ENCODE assay signal across 17 cellular contexts in genomic region chrX:21933077-21933476, GRCh38. TPM values are rescaled to one million over a fixed set of nuclear protein-coding genes. Genes with fewer than 3 reads are reported as not detected.
DNase-seq lines count a peak whose midpoint lies in the region; ATAC-seq, FAIRE-seq and TF ChIP-seq lines count a peak whose summit lies in the region.
"Had no signal": no experiment of that assay in that cellular context is flagged by ENCODE, and none has a peak within 500 bp of the region (broad histone marks: within the 10 kb centered on the region; RNA-seq: fewer than 3 reads in every experiment).

No MANE protein-coding gene starts in this region.

- peak overlapping the region; percentile 50 to 77 (median 76) for H3K27ac Mint-ChIP-seq in nephron
- H3K27ac Mint-ChIP-seq: B cell, immature natural killer cell had no signal

- TF ChIP-seq EP300 in gastroesophageal sphincter (IDR thresholded peaks at IDR 0.05) (no peak), HepG2 (IDR thresholded peaks at IDR 0.05; ENCODE audit: low read depth in 2 of 2, low read length in 2 of 2) (no peak), HepG2 (CRISPR knock-in tag; IDR thresholded peaks at IDR 0.05; ENCODE audit: borderline replicate concordance) (no peak)

- no peaks in the 10 kb centered on the region for H3K9me3 Mint-ChIP-seq in nephron
- H3K9me3 Mint-ChIP-seq: immature natural killer cell had no signal

- no TSS peak for BruUV-seq in HepG2 (replicated peaks; lab: Mats Ljungman, UMichigan)

- ATAC-seq in gastroesophageal sphincter (no peak), HepG2 (no peak; the same call in 2 of the 3 replicates), right lobe of liver (no peak)

- CTCF ChIA-PET in AG04450 (lab: Charles Lee) (interaction anchor here (0.6 to 1.0 kb wide), 2 partner anchors 43 to 203 kb away, joined by 3 to 4 read pairs; no protein-coding TSS in a partner anchor), HepG2 (lab: Yijun Ruan, JAX; ENCODE audit: low intra/inter-chr PET ratio, low total read pairs) (no interaction called here)

- DNase-seq in AG04450 (ENCODE audit: low read depth, low spot score) (no peak), M059J (ENCODE audit: low read depth) (peak; percentile 5), brain microvascular endothelial cell (no peak), HepG2 (ENCODE audit: low spot score) (no peak), right lobe of liver (no peak), right atrium auricular region (ENCODE audit: low spot score) (no peak)
- DNase-seq: immature natural killer cell, NCI-H2081 treated with DMSO at 0.1 percent for 48 hours, NCI-H526, OCI-M1, retina had no signal

- H3K4me1 ChIP-seq in gastroesophageal sphincter (no peaks in the 10 kb centered on the region), HepG2 (ENCODE audit: insufficient read depth, low read length) (peaks cover 10% of the 10 kb centered on the region; the same call in 1 of the 2 replicates), right lobe of liver (no peaks in the 10 kb centered on the region), right atrium auricular region (no peaks in the 10 kb centered on the region)

- H2AFZ ChIP-seq in HepG2 (ENCODE audit: low read length) = no peak overlapping the region

- H3K4me2 ChIP-seq in HepG2 (ENCODE audit: low read depth, low read length) = no peak overlapping the region

- TF ChIP-seq CTCF in AG04450 (IDR thresholded peaks at IDR 0.05; ENCODE audit: low read depth, low read length) (no peak), brain microvascular endothelial cell (IDR thresholded peaks at IDR 0.05; ENCODE audit: low read depth, low read length, missing control alignments) (peak; percentile 11), nephron (IDR thresholded peaks at IDR 0.05; ENCODE audit: unreplicated experiment in 3 of 3) (no peak), gastroesophageal sphincter (IDR thresholded peaks at IDR 0.05) (no peak), HepG2 (CRISPR knock-in tag; IDR thresholded peaks at IDR 0.05) (no peak), right lobe of liver (IDR thresholded peaks at IDR 0.05) (no peak), right atrium auricular region (IDR thresholded peaks at IDR 0.05) (no peak)

- H3K9me3 ChIP-seq in AG04450 (ENCODE audit: control insufficient read depth, insufficient read depth, low read length) = no peaks in the 10 kb centered on the region
- no peaks in the 10 kb centered on the region for H3K9me3 ChIP-seq in gastroesophageal sphincter
- H3K9me3 ChIP-seq in HepG2 (ENCODE audit: low read length) = no peaks in the 10 kb centered on the region
- H3K9me3 ChIP-seq in right lobe of liver = no peaks in the 10 kb centered on the region
- H3K9me3 ChIP-seq in right atrium auricular region = no peaks in the 10 kb centered on the region
- H3K9me3 ChIP-seq: HAP-1 had no signal

- in situ Hi-C loops in brain microvascular endothelial cell (cut with HindIII; ENCODE audit: low pct_ligation_motif_present, low sequenced_read_pairs) (no loop called here), HepG2 (cut with HindIII; ENCODE audit: extremely low pct_ligation_motif_present, low pct_unique_long_range_greater_than_20kb) (no loop called here)

- H3K9ac ChIP-seq in HepG2 (ENCODE audit: insufficient read depth, low read depth, low read length) = no peak overlapping the region

- TF ChIP-seq POLR2A in gastroesophageal sphincter (IDR thresholded peaks at IDR 0.05) (no peak), HepG2 (IDR thresholded peaks at IDR 0.05; ENCODE audit: insufficient read depth in 1 of 2, low read depth in 2 of 2, low read length in 2 of 2) (no peak), right lobe of liver (IDR thresholded peaks at IDR 0.05) (no peak)

- peak overlapping the region; percentile 73 for H3K27ac ChIP-seq in AG04450 (ENCODE audit: low read depth, low read length)
- peak overlapping the region; percentile 80 for H3K27ac ChIP-seq in brain microvascular endothelial cell
- no peak overlapping the region for H3K27ac ChIP-seq in gastroesophageal sphincter
- H3K27ac ChIP-seq in HepG2 (ENCODE audit: extremely low read length, insufficient read depth, low read length) = no peak overlapping the region
- H3K27ac ChIP-seq in right lobe of liver = no peak overlapping the region
- no peak overlapping the region for H3K27ac ChIP-seq in right atrium auricular region

- no peak for FAIRE-seq in HepG2 (lab: Jason Lieb, UNC)
- FAIRE-seq: D721Med had no signal

- POLR2A ChIA-PET in AG04450 (lab: Yijun Ruan, JAX) (interaction anchor here (0.7 kb wide), 1 partner anchor 63 kb away, joined by 3 read pairs; no protein-coding TSS in a partner anchor), HepG2 (lab: Yijun Ruan, JAX) (no interaction called here)

- no peak for TF ChIP-seq RAD21 in HepG2 (CRISPR knock-in tag; IDR thresholded peaks at IDR 0.05)

- no peaks in the 10 kb centered on the region for H3K27me3 Mint-ChIP-seq in nephron (ENCODE audit: low read depth)
- H3K27me3 Mint-ChIP-seq: B cell had no signal

- H3K4me3 ChIP-seq in AG04450 (ENCODE audit: low read depth, low read length) = no peak overlapping the region
- H3K4me3 ChIP-seq in brain microvascular endothelial cell (ENCODE audit: low read depth, low read length) = no peak overlapping the region
- no peak overlapping the region for H3K4me3 ChIP-seq in gastroesophageal sphincter
- no peak overlapping the region for H3K4me3 ChIP-seq in HepG2 (replicated peaks in 1 of 3; ENCODE audit: insufficient read depth in 1 of 3, low read depth in 2 of 3, low read length in 3 of 3)
- no peak overlapping the region for H3K4me3 ChIP-seq in right lobe of liver
- H3K4me3 ChIP-seq in right atrium auricular region = no peak overlapping the region
- H3K4me3 ChIP-seq: HAP-1, lung had no signal

- H3K36me3 Mint-ChIP-seq in nephron (ENCODE audit: low read depth) = no peaks in the 10 kb centered on the region

- H3K4me1 Mint-ChIP-seq in nephron = peaks cover 13% of the 10 kb centered on the region
- H3K4me1 Mint-ChIP-seq: B cell had no signal

- 69% methylated on average over 5 of the region's 7 CpGs; no CpG with 5 or more reads in 1 of the 2 donors for WGBS in gastroesophageal sphincter (ENCODE audit: low coverage in 1 of 2), 2 donors
- 46% methylated on average over 2 of the region's 7 CpGs for WGBS in HepG2 (ENCODE audit: low lambda C conversion rate)
- 40% methylated on average over 4 of the region's 7 CpGs for WGBS in right lobe of liver (ENCODE audit: insufficient coverage, low coverage, low lambda C conversion rate, missing lambda C conversion rate)

- H3K4me3 Mint-ChIP-seq in nephron = no peak overlapping the region
- H3K4me3 Mint-ChIP-seq: B cell, immature natural killer cell had no signal

- H4K20me1 ChIP-seq in HepG2 (ENCODE audit: insufficient read depth, low read length) = no peaks in the 10 kb centered on the region

- intact Hi-C loops in HepG2 (cut with micrococcal nuclease; ENCODE audit: unreplicated experiment) (no loop called here), right lobe of liver (cut with DNase I) (no loop called here)

- no peaks in the 10 kb centered on the region for H3K36me3 ChIP-seq in brain microvascular endothelial cell (replicated peaks)
- H3K36me3 ChIP-seq in gastroesophageal sphincter = no peaks in the 10 kb centered on the region
- no peaks in the 10 kb centered on the region for H3K36me3 ChIP-seq in HepG2 (replicated peaks in 1 of 2; ENCODE audit: control insufficient read depth in 1 of 2, insufficient read depth in 2 of 2, low read length in 2 of 2)
- H3K36me3 ChIP-seq in right lobe of liver = no peaks in the 10 kb centered on the region
- H3K36me3 ChIP-seq in right atrium auricular region = no peaks in the 10 kb centered on the region
- H3K36me3 ChIP-seq: HAP-1 had no signal

- no peaks in the 10 kb centered on the region for H3K79me2 ChIP-seq in HepG2 (ENCODE audit: insufficient read depth, low read length)

- H3K27me3 ChIP-seq in AG04450 (ENCODE audit: control insufficient read depth, insufficient read depth, low read length) (no peaks in the 10 kb centered on the region), brain microvascular endothelial cell (replicated peaks) (no peaks in the 10 kb centered on the region), gastroesophageal sphincter (no peaks in the 10 kb centered on the region), HepG2 (ENCODE audit: control insufficient read depth in 1 of 2, insufficient read depth in 2 of 2, low read length in 2 of 2) (no peaks in the 10 kb centered on the region), right lobe of liver (no peaks in the 10 kb centered on the region), right atrium auricular region (peaks cover 0 to 5% of the 10 kb centered on the region in 2 donors)

TF ChIP-seq in HepG2, 621 proteins besides CTCF, POLR2A, EP300 and RAD21 (continues in another document):
- TF ChIP-seq ERF (CRISPR knock-in tag; IDR thresholded peaks at IDR 0.05) (no peak), KDM5B (CRISPR knock-in tag; IDR thresholded peaks at IDR 0.05; ENCODE audit: borderline replicate concordance) (no peak)

RNA-seq across cellular contexts. Expression of gene SMS, which starts 7.4 kb away (rescaled TPM):
- polyA plus RNA-seq in AG04450 (2011; rRNA removed) (131 and 175 TPM in 2 replicates), HepG2 (2011; rRNA removed) (29.6 and 40.5 TPM in 2 replicates)
- 78.8 and 117 TPM in 2 replicates for polyA minus RNA-seq in AG04450 (2011; rRNA and poly(A)+ RNA removed)
- total RNA-seq in M059J (2014; rRNA removed; shearing (Covaris generic)) = 228 and 301 TPM in 2 replicates
- total RNA-seq in gastroesophageal sphincter (10 to 100 TPM; 77.7 to 85.5 (median 83.6) TPM), HepG2 (2016; rRNA removed; fragmentation: Illumina TruSeq; extraction: Trizol) (91.9 and 115 TPM in 2 replicates), right lobe of liver (10 to 100 TPM; 14.6 to 27.1 (median 21.9) TPM), right atrium auricular region (10 to 100 TPM; 40.3 to 41.3 TPM)
- total RNA-seq in HepG2 (2016; cell fraction: cytosol; rRNA removed; fragmentation: Illumina TruSeq; extraction: Trizol; ENCODE audit: low read depth) = 46.6 and 52.3 TPM in 2 replicates
- 95.1 and 105 TPM in 2 replicates for total RNA-seq in HepG2 (2016; cell fraction: insoluble cytoplasmic fraction; rRNA removed; fragmentation: Illumina TruSeq; extraction: Trizol)
- total RNA-seq in HepG2 (2016; cell fraction: membrane; rRNA removed; fragmentation: Illumina TruSeq; extraction: Trizol) = 91.1 and 102 TPM in 2 replicates
- total RNA-seq in HepG2 (2016; cell fraction: nucleus; rRNA removed; fragmentation: Illumina TruSeq; extraction: Trizol) = 32.1 and 33.7 TPM in 2 replicates
- 27.2 and 29.2 TPM in 2 replicates for polyA plus RNA-seq in HepG2 (2011; cell fraction: cytosol; rRNA removed)
- 11.3 and 11.5 TPM in 2 replicates for polyA plus RNA-seq in HepG2 (2011; cell fraction: nucleus; rRNA removed)
- polyA plus RNA-seq in HepG2 (2012) = 60.8 and 71.1 TPM in 2 replicates
- 48.6 and 66.4 TPM in 2 replicates for polyA plus RNA-seq in HepG2 (2016; cell fraction: cytosol; fragmentation: Illumina TruSeq; extraction: Trizol; ENCODE audit: low read depth)
- 126 and 134 TPM in 2 replicates for polyA plus RNA-seq in HepG2 (2016; cell fraction: insoluble cytoplasmic fraction; fragmentation: Illumina TruSeq; extraction: Trizol; ENCODE audit: low read depth)
- polyA plus RNA-seq in HepG2 (2016; cell fraction: membrane; fragmentation: Illumina TruSeq; extraction: Trizol; ENCODE audit: low read depth) = 84.4 and 95.5 TPM in 2 replicates
- polyA plus RNA-seq in HepG2 (2016; cell fraction: nucleus; fragmentation: Illumina TruSeq; extraction: Trizol; ENCODE audit: insufficient read depth, low read depth) = 54.1 and 59.0 TPM in 2 replicates
- polyA minus RNA-seq in HepG2 (2011; rRNA and poly(A)+ RNA removed; ENCODE audit: low replicate concordance) = 17.4 and 47.2 TPM in 2 replicates
- 34.7 and 40.9 TPM in 2 replicates for polyA minus RNA-seq in HepG2 (2011; cell fraction: cytosol; rRNA and poly(A)+ RNA removed)
- polyA minus RNA-seq in HepG2 (2011; cell fraction: nucleus; rRNA and poly(A)+ RNA removed) = 11.2 and 16.8 TPM in 2 replicates

Comparison
In these comparisons a context has a peak if more than half of its experiments do, and no peak if none do; other contexts are left out.
1. H3K27ac ChIP-seq: peak in AG04450 (single experiment) and brain microvascular endothelial cell (single experiment); none in gastroesophageal sphincter (0 of 4), HepG2 (single experiment), right lobe of liver (0 of 3) and right atrium auricular region (0 of 2).